In the genomic region with DNA sequence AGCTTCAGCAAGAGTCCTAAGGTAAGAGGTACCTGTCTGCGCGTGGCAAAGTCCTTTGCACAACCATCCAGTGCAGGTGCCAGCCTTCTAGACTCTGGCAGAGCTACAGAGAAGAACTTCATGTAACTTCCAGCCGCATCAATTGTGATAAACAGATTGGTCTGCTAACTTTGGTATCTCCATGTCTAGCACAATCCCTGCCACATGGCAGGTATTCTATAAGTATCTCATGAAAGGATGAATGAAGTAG, we compare ENCODE assay signal across 18 cellular contexts. TPM values are rescaled to one million over a fixed set of nuclear protein-coding genes. Genes with fewer than 3 reads are reported as not detected.
DNase-seq lines count a peak whose midpoint lies in the region; ATAC-seq and TF ChIP-seq lines count a peak whose summit lies in the region.
"Had no signal": no experiment of that assay in that cellular context is flagged by ENCODE, and none has a peak within 500 bp of the region (broad histone marks: within the 10 kb centered on the region; RNA-seq: fewer than 3 reads in every experiment).

No MANE protein-coding gene starts in this region.

- POLR2A ChIA-PET in CD4-positive, alpha-beta T cell (lab: Charles Lee) = interaction anchor here (0.9 to 6.2 kb wide), 9 partner anchors 10 to 153 kb away, joined by 3 to 49 read pairs (median 4); a partner anchor contains a TSS
- POLR2A ChIA-PET in activated CD8-positive, alpha-beta T cell treated with anti-CD3 and anti-CD28 coated beads, Interleukin-2, amount 10 ng/mL, durations not matched to agents 7 days and 5 days (lab: Charles Lee) = interaction anchor here (1.1 to 2.5 kb wide), 3 partner anchors 9 to 31 kb away, joined by 3 to 15 read pairs (median 4); no protein-coding TSS in a partner anchor

- no peak overlapping the region for H3K4me2 ChIP-seq in DND-41 (ENCODE audit: insufficient read depth, low read length)

- CTCF ChIA-PET in CD4-positive, alpha-beta T cell (lab: Charles Lee) = interaction anchor here (0.7 to 5.2 kb wide), 30 partner anchors 9 to 309 kb away, joined by 3 to 56 read pairs (median 4); a partner anchor contains a TSS
- CTCF ChIA-PET in activated CD8-positive, alpha-beta T cell treated with anti-CD3 and anti-CD28 coated beads, Interleukin-2, amount 10 ng/mL, durations not matched to agents 7 days and 5 days (lab: Charles Lee) = interaction anchor here (0.7 to 9.7 kb wide), 36 partner anchors 9 to 350 kb away, joined by 3 to 184 read pairs (median 8); a partner anchor contains a TSS

- H3K4me3 Mint-ChIP-seq in CD4-positive, alpha-beta T cell = no peak overlapping the region
- H3K4me3 Mint-ChIP-seq in activated CD8-positive, alpha-beta T cell treated with anti-CD3 and anti-CD28 coated beads, Interleukin-2, amount 10 ng/mL, durations not matched to agents 7 days and 5 days = peak overlapping the region; percentile 29
- H3K4me3 Mint-ChIP-seq in immature natural killer cell = peak overlapping the region; percentile 2 to 83 (median 69)
- H3K4me3 Mint-ChIP-seq: nephron progenitor cell had no signal

- ATAC-seq in CD4-positive, alpha-beta T cell (ENCODE audit: poor library complexity) = peak; percentile 36
- ATAC-seq in DND-41 (ENCODE audit: insufficient read depth, low read depth) (no peak; the same call in 2 of the 3 replicates), HG03108 (IDR thresholded peaks at IDR 0.05; ENCODE audit: unreplicated experiment) (no peak)
- ATAC-seq in activated CD8-positive, alpha-beta T cell treated with anti-CD3 and anti-CD28 coated beads, Interleukin-2, amount 10 ng/mL, durations not matched to agents 7 days and 5 days = peak; percentile 12
- ATAC-seq: gastroesophageal sphincter had no signal

- no peaks in the 10 kb centered on the region for H3K27me3 ChIP-seq in CD4-positive, alpha-beta T cell (ENCODE audit: control insufficient read depth, insufficient read depth, low read length)
- H3K27me3 ChIP-seq in DND-41 (ENCODE audit: insufficient read depth, low read length, poor library complexity) = no peaks in the 10 kb centered on the region
- H3K27me3 ChIP-seq: adrenal gland had no signal

- H3K9ac ChIP-seq in DND-41 (ENCODE audit: low read depth, low read length) = no peak overlapping the region

- no peaks in the 10 kb centered on the region for H3K9me3 ChIP-seq in CD4-positive, alpha-beta T cell (ENCODE audit: control insufficient read depth, low read length)
- H3K9me3 ChIP-seq in DND-41 (ENCODE audit: insufficient read depth, low read length, severe bottlenecking) = no peaks in the 10 kb centered on the region
- H3K9me3 ChIP-seq: adrenal gland, gastroesophageal sphincter, HAP-1 had no signal

- no peaks in the 10 kb centered on the region for H3K9me3 Mint-ChIP-seq in CD4-positive, alpha-beta T cell
- H3K9me3 Mint-ChIP-seq in activated CD8-positive, alpha-beta T cell treated with anti-CD3 and anti-CD28 coated beads, Interleukin-2, amount 10 ng/mL, durations not matched to agents 7 days and 5 days (ENCODE audit: insufficient read depth) = peaks cover 4% of the 10 kb centered on the region
- no peaks in the 10 kb centered on the region for H3K9me3 Mint-ChIP-seq in immature natural killer cell

- H3K36me3 ChIP-seq in DND-41 (ENCODE audit: insufficient read depth, low read length) = peaks cover 76% of the 10 kb centered on the region
- H3K36me3 ChIP-seq: adrenal gland, gastroesophageal sphincter, HAP-1 had no signal

- peaks cover 57% of the 10 kb centered on the region for H3K4me1 Mint-ChIP-seq in CD4-positive, alpha-beta T cell (ENCODE audit: low read depth)
- H3K4me1 Mint-ChIP-seq in activated CD8-positive, alpha-beta T cell treated with anti-CD3 and anti-CD28 coated beads, Interleukin-2, amount 10 ng/mL, durations not matched to agents 7 days and 5 days (ENCODE audit: low read depth) = peaks cover 88% of the 10 kb centered on the region
- H3K4me1 Mint-ChIP-seq in immature natural killer cell = peaks cover 67 to 78% of the 10 kb centered on the region in 2 donors

- H3K36me3 Mint-ChIP-seq in CD4-positive, alpha-beta T cell (ENCODE audit: low read depth) = peaks cover 99% of the 10 kb centered on the region
- H3K36me3 Mint-ChIP-seq in activated CD8-positive, alpha-beta T cell treated with anti-CD3 and anti-CD28 coated beads, Interleukin-2, amount 10 ng/mL, durations not matched to agents 7 days and 5 days (ENCODE audit: low read depth) = peaks cover 95% of the 10 kb centered on the region
- peaks cover 32 to 75% (median 42%) of the 10 kb centered on the region in 3 donors for H3K36me3 Mint-ChIP-seq in immature natural killer cell

- intact Hi-C loops in CD4-positive, alpha-beta T cell (cut with DNase I, micrococcal nuclease) = loop anchor here (1.0 to 5.0 kb wide), 9 partner anchors 30 to 269 kb away; no protein-coding TSS in a partner anchor

- H3K4me1 ChIP-seq in DND-41 (ENCODE audit: insufficient read depth, low read length) = peaks cover 43% of the 10 kb centered on the region
- H3K4me1 ChIP-seq: adrenal gland, gastroesophageal sphincter, HAP-1 had no signal

- peak overlapping the region; percentile 80 for H3K27ac Mint-ChIP-seq in CD4-positive, alpha-beta T cell
- peak overlapping the region; percentile 88 for H3K27ac Mint-ChIP-seq in activated CD8-positive, alpha-beta T cell treated with anti-CD3 and anti-CD28 coated beads, Interleukin-2, amount 10 ng/mL, durations not matched to agents 7 days and 5 days
- peak overlapping the region; percentile 67 to 96 (median 94) for H3K27ac Mint-ChIP-seq in immature natural killer cell
- H3K27ac Mint-ChIP-seq: nephron progenitor cell, progenitor cell of endocrine pancreas had no signal

- H3K27me3 Mint-ChIP-seq in CD4-positive, alpha-beta T cell = no peaks in the 10 kb centered on the region
- no peaks in the 10 kb centered on the region for H3K27me3 Mint-ChIP-seq in activated CD8-positive, alpha-beta T cell treated with anti-CD3 and anti-CD28 coated beads, Interleukin-2, amount 10 ng/mL, durations not matched to agents 7 days and 5 days (ENCODE audit: low read depth)
- peaks cover 2 to 7% (median 3%) of the 10 kb centered on the region in 3 donors for H3K27me3 Mint-ChIP-seq in immature natural killer cell (ENCODE audit: low read depth in 3 of 3)

- H3K4me3 ChIP-seq in DND-41 (ENCODE audit: low read depth in 1 of 2, low read length in 2 of 2) = no peak overlapping the region
- H3K4me3 ChIP-seq: adrenal gland, gastroesophageal sphincter, HAP-1 had no signal

- no peak overlapping the region for H2AFZ ChIP-seq in DND-41 (ENCODE audit: low read depth, low read length)

- peak overlapping the region; percentile 43 for H3K27ac ChIP-seq in CD4-positive, alpha-beta T cell (ENCODE audit: low read depth, low read length)
- H3K27ac ChIP-seq in DND-41 (ENCODE audit: low read length) = peak overlapping the region; percentile 41; the same call in 1 of the 2 replicates
- H3K27ac ChIP-seq: adrenal gland, gastroesophageal sphincter had no signal

- TF ChIP-seq CTCF in CD4-positive, alpha-beta T cell (IDR thresholded peaks at IDR 0.05) = no peak
- no peak for TF ChIP-seq CTCF in DND-41 (IDR thresholded peaks at IDR 0.05; ENCODE audit: borderline replicate concordance, extremely low read depth, low read length, poor library complexity, severe bottlenecking)

- DNase-seq in CD4-positive, alpha-beta T cell = no peak
- DNase-seq in DND-41 (no peak), immature natural killer cell (no peak), A172 (ENCODE audit: low spot score) (no peak), NCI-H2196 treated with DMSO at 0.1 percent for 48 hours (lab: John Stamatoyannopoulos, UW; ENCODE audit: unreplicated experiment) (no peak), NCI-H2107 (lab: John Stamatoyannopoulos, UW) (no peak)
- no peak for DNase-seq in activated CD8-positive, alpha-beta T cell treated with anti-CD3 and anti-CD28 coated beads, Interleukin-2, amount 10 ng/mL, durations not matched to agents 7 days and 5 days
- DNase-seq: NCI-H1436 treated with DMSO at 0.1 percent for 48 hours had no signal

- no peaks in the 10 kb centered on the region for H4K20me1 ChIP-seq in DND-41 (ENCODE audit: insufficient read depth, low read length)

- H3K79me2 ChIP-seq in DND-41 (ENCODE audit: insufficient read depth, low read length) = peaks cover 16% of the 10 kb centered on the region

RNA-seq across cellular contexts. Expression of a gene that starts 29.8 kb away (rescaled TPM):
- 100 to 1,000 TPM; 387 to 395 TPM for total RNA-seq in CD4-positive, alpha-beta T cell
- 100 to 1,000 TPM; 325 to 327 TPM for total RNA-seq in activated CD8-positive, alpha-beta T cell treated with anti-CD3 and anti-CD28 coated beads, Interleukin-2, amount 10 ng/mL, durations not matched to agents 7 days and 5 days
- polyA plus RNA-seq in immature natural killer cell = 100 to 1,000 TPM; 202 to 229 (median 205) TPM
- not detected in 2 replicates for total RNA-seq in A172 (2014; rRNA removed; shearing (Covaris generic))
- total RNA-seq: bronchial epithelial cell, progenitor cell of endocrine pancreas had no signal
- polyA plus RNA-seq: BJ had no signal

RNA-seq across cellular contexts. Expression of a gene that starts 35.0 kb away (rescaled TPM):
- 10 to 100 TPM; 39.4 to 39.8 TPM for total RNA-seq in CD4-positive, alpha-beta T cell
- total RNA-seq in activated CD8-positive, alpha-beta T cell treated with anti-CD3 and anti-CD28 coated beads, Interleukin-2, amount 10 ng/mL, durations not matched to agents 7 days and 5 days = 10 to 100 TPM; 48.5 to 50.1 TPM
- polyA plus RNA-seq in immature natural killer cell = under 1 TPM in 2 of 3 donors, not detected in 1; 0.12 to 0.21 TPM
- total RNA-seq in A172 (2014; rRNA removed; shearing (Covaris generic)) = 0.07 and 1.1 TPM in 2 replicates
- total RNA-seq: bronchial epithelial cell, M059J, progenitor cell of endocrine pancreas, skeletal muscle tissue had no signal
- polyA plus RNA-seq: BJ had no signal

RNA-seq across cellular contexts. Expression of a gene that starts 57.2 kb away (rescaled TPM):
- total RNA-seq in CD4-positive, alpha-beta T cell = under 1 TPM; 0.69 to 0.78 TPM
- 100 to 1,000 TPM in 1 of 2 experiments, 10 to 100 TPM in 1; 88.5 to 102 TPM for total RNA-seq in activated CD8-positive, alpha-beta T cell treated with anti-CD3 and anti-CD28 coated beads, Interleukin-2, amount 10 ng/mL, durations not matched to agents 7 days and 5 days
- 100 to 1,000 TPM; 316 to 379 (median 359) TPM for polyA plus RNA-seq in immature natural killer cell
- 0.29 and 0.57 TPM in 2 replicates for total RNA-seq in A172 (2014; rRNA removed; shearing (Covaris generic))
- total RNA-seq: progenitor cell of endocrine pancreas had no signal
- polyA plus RNA-seq: BJ had no signal

Comparison
In these comparisons a context has a peak if more than half of its experiments do, and no peak if none do; other contexts are left out.
1. ATAC-seq: peak in CD4-positive, alpha-beta T cell (single experiment) and activated CD8-positive, alpha-beta T cell treated with anti-CD3 and anti-CD28 coated beads, Interleukin-2, amount 10 ng/mL, durations not matched to agents 7 days and 5 days (single experiment); none in DND-41 (single experiment) and HG03108 (single experiment).
2. RNA of a gene that starts 29.8 kb away (total RNA-seq): 387 to 395 TPM in CD4-positive, alpha-beta T cell and 325 to 327 TPM in activated CD8-positive, alpha-beta T cell treated with anti-CD3 and anti-CD28 coated beads, Interleukin-2, amount 10 ng/mL, durations not matched to agents 7 days and 5 days; not detected in A172; every median in the first group is over 100 times any median in the second.
3. RNA of a gene that starts 35.0 kb away (total RNA-seq): 48.5 to 50.1 TPM in activated CD8-positive, alpha-beta T cell treated with anti-CD3 and anti-CD28 coated beads, Interleukin-2, amount 10 ng/mL, durations not matched to agents 7 days and 5 days and 39.4 to 39.8 TPM in CD4-positive, alpha-beta T cell; 0.07 to 1.1 TPM in A172; every median in the first group is over 10 times any median in the second.
4. RNA of a gene that starts 57.2 kb away (total RNA-seq): 88.5 to 102 TPM in activated CD8-positive, alpha-beta T cell treated with anti-CD3 and anti-CD28 coated beads, Interleukin-2, amount 10 ng/mL, durations not matched to agents 7 days and 5 days; 0.69 to 0.78 TPM in CD4-positive, alpha-beta T cell and 0.29 to 0.57 TPM in A172; every median in the first group is over 10 times any median in the second.
5. Peak in every context shown above with its lines, with median percentiles within 50 percentile points of each other: H3K27ac Mint-ChIP-seq.